1 cellular context compared by ENCODE assay signal in genomic region chr18:47418746-47419145, GRCh38.
TF ChIP-seq lines count a peak whose summit lies in the region.

No MANE protein-coding gene starts in this region.

TF ChIP-seq in K562, 482 proteins besides CTCF, POLR2A, EP300 and RAD21:
- TF ChIP-seq ZNF175 (CRISPR knock-in tag; IDR thresholded peaks at IDR 0.05; ENCODE audit: low read depth) = no peak
- TF ChIP-seq RBM25 (IDR thresholded peaks at IDR 0.05; ENCODE audit: low read depth, low read length, severe bottlenecking) = peak; percentile 57
TF ChIP-seq in K562: peak in this region for 1.
